Comparison of ENCODE assay signal across 1 cellular context in the genomic region with DNA sequence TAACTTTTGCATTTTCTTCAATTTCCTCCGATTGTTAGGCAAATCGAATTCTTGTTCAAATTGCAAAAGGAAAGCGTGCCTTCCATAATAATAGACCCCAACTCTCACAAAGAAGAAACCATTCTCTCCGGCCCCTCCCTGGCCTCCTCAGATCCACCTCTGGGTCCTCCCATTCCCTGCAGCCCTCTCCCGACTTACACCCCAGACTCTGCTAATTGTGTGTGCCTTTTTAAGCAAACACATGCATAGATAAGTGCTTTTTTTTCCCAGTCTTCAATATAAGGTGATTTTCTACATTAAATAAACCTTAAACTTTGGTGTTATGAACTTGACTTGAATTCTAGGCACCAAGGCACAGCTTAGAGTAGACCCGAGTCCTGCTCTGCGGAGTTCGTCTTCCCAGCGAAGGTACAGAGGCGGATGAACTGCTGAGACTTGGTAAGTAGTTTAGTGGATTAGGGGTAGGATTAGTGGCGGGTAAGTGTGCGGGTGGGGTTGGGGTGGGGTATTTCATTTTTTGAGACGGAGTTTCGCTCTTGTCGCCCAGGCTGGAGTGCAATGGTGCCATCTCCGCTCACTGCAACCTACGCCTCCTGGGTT.
TF ChIP-seq lines count a peak whose summit lies in the region.

No MANE protein-coding gene starts in this region.

TF ChIP-seq in GM23338, 12 proteins besides CTCF, POLR2A, EP300 and RAD21:
- TF ChIP-seq EZH2 (IDR thresholded peaks at IDR 0.05; ENCODE audit: low read depth, unreplicated experiment) (no peak), EZH2phosphoT487 (IDR thresholded peaks at IDR 0.05; ENCODE audit: unreplicated experiment) (no peak), STAT1 (IDR thresholded peaks at IDR 0.05; ENCODE audit: unreplicated experiment) (no peak), NANOG (IDR thresholded peaks at IDR 0.05; ENCODE audit: borderline replicate concordance) (no peak), ZNF114 (CRISPR knock-in tag; IDR thresholded peaks at IDR 0.05) (no peak), POLR2AphosphoS5 (IDR thresholded peaks at IDR 0.05; ENCODE audit: low read depth) (peak; percentile 47)
- TF ChIP-seq, protein P1, sequence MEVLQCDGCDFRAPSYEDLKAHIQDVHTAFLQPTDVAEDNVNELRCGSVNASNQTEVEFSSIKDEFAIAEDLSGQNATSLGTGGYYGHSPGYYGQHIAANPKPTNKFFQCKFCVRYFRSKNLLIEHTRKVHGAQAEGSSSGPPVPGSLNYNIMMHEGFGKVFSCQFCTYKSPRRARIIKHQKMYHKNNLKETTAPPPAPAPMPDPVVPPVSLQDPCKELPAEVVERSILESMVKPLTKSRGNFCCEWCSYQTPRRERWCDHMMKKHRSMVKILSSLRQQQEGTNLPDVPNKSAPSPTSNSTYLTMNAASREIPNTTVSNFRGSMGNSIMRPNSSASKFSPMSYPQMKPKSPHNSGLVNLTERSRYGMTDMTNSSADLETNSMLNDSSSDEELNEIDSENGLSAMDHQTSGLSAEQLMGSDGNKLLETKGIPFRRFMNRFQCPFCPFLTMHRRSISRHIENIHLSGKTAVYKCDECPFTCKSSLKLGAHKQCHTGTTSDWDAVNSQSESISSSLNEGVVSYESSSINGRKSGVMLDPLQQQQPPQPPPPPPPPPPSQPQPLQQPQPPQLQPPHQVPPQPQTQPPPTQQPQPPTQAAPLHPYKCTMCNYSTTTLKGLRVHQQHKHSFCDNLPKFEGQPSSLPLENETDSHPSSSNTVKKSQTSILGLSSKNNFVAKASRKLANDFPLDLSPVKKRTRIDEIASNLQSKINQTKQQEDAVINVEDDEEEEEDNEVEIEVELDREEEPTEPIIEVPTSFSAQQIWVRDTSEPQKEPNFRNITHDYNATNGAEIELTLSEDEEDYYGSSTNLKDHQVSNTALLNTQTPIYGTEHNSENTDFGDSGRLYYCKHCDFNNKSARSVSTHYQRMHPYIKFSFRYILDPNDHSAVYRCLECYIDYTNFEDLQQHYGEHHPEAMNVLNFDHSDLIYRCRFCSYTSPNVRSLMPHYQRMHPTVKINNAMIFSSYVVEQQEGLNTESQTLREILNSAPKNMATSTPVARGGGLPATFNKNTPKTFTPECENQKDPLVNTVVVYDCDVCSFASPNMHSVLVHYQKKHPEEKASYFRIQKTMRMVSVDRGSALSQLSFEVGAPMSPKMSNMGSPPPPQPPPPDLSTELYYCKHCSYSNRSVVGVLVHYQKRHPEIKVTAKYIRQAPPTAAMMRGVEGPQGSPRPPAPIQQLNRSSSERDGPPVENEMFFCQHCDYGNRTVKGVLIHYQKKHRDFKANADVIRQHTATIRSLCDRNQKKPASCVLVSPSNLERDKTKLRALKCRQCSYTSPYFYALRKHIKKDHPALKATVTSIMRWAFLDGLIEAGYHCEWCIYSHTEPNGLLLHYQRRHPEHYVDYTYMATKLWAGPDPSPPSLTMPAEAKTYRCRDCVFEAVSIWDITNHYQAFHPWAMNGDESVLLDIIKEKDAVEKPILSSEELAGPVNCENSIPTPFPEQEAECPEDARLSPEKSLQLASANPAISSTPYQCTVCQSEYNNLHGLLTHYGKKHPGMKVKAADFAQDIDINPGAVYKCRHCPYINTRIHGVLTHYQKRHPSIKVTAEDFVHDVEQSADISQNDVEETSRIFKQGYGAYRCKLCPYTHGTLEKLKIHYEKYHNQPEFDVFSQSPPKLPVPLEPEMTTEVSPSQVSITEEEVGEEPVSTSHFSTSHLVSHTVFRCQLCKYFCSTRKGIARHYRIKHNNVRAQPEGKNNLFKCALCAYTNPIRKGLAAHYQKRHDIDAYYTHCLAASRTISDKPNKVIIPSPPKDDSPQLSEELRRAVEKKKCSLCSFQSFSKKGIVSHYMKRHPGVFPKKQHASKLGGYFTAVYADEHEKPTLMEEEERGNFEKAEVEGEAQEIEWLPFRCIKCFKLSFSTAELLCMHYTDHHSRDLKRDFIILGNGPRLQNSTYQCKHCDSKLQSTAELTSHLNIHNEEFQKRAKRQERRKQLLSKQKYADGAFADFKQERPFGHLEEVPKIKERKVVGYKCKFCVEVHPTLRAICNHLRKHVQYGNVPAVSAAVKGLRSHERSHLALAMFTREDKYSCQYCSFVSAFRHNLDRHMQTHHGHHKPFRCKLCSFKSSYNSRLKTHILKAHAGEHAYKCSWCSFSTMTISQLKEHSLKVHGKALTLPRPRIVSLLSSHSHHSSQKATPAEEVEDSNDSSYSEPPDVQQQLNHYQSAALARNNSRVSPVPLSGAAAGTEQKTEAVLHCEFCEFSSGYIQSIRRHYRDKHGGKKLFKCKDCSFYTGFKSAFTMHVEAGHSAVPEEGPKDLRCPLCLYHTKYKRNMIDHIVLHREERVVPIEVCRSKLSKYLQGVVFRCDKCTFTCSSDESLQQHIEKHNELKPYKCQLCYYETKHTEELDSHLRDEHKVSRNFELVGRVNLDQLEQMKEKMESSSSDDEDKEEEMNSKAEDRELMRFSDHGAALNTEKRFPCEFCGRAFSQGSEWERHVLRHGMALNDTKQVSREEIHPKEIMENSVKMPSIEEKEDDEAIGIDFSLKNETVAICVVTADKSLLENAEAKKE (CRISPR knock-in tag; IDR thresholded peaks at IDR 0.05) = no peak
- TF ChIP-seq, protein P2, sequence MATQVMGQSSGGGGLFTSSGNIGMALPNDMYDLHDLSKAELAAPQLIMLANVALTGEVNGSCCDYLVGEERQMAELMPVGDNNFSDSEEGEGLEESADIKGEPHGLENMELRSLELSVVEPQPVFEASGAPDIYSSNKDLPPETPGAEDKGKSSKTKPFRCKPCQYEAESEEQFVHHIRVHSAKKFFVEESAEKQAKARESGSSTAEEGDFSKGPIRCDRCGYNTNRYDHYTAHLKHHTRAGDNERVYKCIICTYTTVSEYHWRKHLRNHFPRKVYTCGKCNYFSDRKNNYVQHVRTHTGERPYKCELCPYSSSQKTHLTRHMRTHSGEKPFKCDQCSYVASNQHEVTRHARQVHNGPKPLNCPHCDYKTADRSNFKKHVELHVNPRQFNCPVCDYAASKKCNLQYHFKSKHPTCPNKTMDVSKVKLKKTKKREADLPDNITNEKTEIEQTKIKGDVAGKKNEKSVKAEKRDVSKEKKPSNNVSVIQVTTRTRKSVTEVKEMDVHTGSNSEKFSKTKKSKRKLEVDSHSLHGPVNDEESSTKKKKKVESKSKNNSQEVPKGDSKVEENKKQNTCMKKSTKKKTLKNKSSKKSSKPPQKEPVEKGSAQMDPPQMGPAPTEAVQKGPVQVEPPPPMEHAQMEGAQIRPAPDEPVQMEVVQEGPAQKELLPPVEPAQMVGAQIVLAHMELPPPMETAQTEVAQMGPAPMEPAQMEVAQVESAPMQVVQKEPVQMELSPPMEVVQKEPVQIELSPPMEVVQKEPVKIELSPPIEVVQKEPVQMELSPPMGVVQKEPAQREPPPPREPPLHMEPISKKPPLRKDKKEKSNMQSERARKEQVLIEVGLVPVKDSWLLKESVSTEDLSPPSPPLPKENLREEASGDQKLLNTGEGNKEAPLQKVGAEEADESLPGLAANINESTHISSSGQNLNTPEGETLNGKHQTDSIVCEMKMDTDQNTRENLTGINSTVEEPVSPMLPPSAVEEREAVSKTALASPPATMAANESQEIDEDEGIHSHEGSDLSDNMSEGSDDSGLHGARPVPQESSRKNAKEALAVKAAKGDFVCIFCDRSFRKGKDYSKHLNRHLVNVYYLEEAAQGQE (IDR thresholded peaks at IDR 0.05; ENCODE audit: unreplicated experiment) = no peak
